ENCODE assay signal across 27 cellular contexts in the genomic region with DNA sequence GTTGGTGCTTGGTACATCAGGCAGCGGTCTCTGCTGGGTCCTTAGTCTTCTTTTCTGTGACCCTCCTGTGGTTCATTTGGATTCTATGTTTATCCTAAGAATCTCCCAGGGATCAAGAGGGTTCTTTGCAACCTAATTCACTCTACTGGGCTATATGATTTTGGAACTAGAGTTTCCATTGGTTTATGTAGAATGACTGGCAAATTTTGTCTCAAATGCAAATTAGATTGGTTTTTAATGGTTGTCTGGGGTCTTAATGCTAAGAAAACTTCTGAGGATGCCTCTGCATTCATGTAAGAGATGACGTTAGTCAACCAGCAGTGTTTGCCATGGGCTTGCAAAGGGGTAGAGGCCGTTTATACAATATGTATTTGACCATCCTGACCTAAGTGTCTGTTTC.
"Had no signal": no experiment of that assay in that cellular context is flagged by ENCODE, and none has a peak within 500 bp of the region (broad histone marks: within the 10 kb centered on the region; RNA-seq: fewer than 3 reads in every experiment).

No MANE protein-coding gene starts in this region.

- ATAC-seq: stimulated activated effector memory CD8-positive, alpha-beta T cell treated with anti-CD3 and anti-CD28 coated beads, Interleukin-12 subunit alpha, Interleukin-12 subunit beta, amount 100 ng/mL, for 72 hours; stimulated activated memory B cell treated with anti-CD40 and anti-IgM and Interleukin-4, amounts not matched to agents 10 μg/mL and 1 μg/mL and 100 μg/mL, for 72 hours; stimulated activated naive B cell treated with anti-CD40 and anti-IgM and Interleukin-4, amounts not matched to agents 10 μg/mL and 1 μg/mL and 100 μg/mL, for 72 hours; stimulated activated naive CD8-positive, alpha-beta T cell treated with anti-CD3 and anti-CD28 coated beads, Interleukin-15, amount 100 ng/mL, for 72 hours; stimulated activated naive CD8-positive, alpha-beta T cell treated with anti-CD3 and anti-CD28 coated beads, Interleukin-15, Interleukin-2, amounts not matched to agents 100 U/mL and 50 U/mL, for 24 hours; upper lobe of right lung had no signal

- H3K27ac ChIP-seq: stomach, suprapubic skin, testis, thoracic aorta, thyroid gland, tibial artery, tibial nerve, transverse colon, upper lobe of left lung, upper lobe of right lung, uterus, vagina had no signal

- DNase-seq: stimulated activated CD4-positive, alpha-beta T cell treated with anti-CD3 and anti-CD28 coated beads, Interleukin-2, amount 100 ng/mL, for 48 hours; stimulated activated CD4-positive, alpha-beta T cell treated with anti-CD3 and anti-CD28 coated beads, Interleukin-4, amount 100 ng/mL, for 1 hour; stimulated activated CD4-positive, alpha-beta T cell treated with anti-CD3 and anti-CD28 coated beads, Interleukin-4, amount 100 ng/mL, for 24 hours; stimulated activated CD4-positive, alpha-beta T cell treated with anti-CD3 and anti-CD28 coated beads, Interleukin-4, amount 100 ng/mL, for 4 hours; stimulated activated CD8-positive, alpha-beta memory T cell treated with anti-CD3 and anti-CD28 coated beads, Interleukin-4, amount 100 ng/mL, for 48 hours; stimulated activated naive B cell treated with anti-CD40 and anti-IgM and Interleukin-4, amounts not matched to agents 10 μg/mL and 1 μg/mL and 100 μg/mL, for 72 hours; stimulated activated naive CD4-positive, alpha-beta T cell; stimulated activated naive CD4-positive, alpha-beta T cell treated with Interleukin-2 at 50 U/mL for 16 hours; stimulated activated naive CD8-positive, alpha-beta T cell treated with anti-CD3 and anti-CD28 coated beads, Interleukin-15, amount 100 ng/mL, for 72 hours; stimulated activated naive CD8-positive, alpha-beta T cell treated with anti-CD3 and anti-CD28 coated beads, Interleukin-15, Interleukin-2, amounts not matched to agents 100 U/mL and 50 U/mL, for 24 hours; stomach; substantia nigra; testis; thyroid gland; tibial artery; transverse colon; trophoblast cell; upper lobe of left lung; upper lobe of right lung; uterus had no signal

- H3K4me1 ChIP-seq: stomach, suprapubic skin, testis, thyroid gland, tibial artery, tibial nerve, transverse colon, upper lobe of left lung, upper lobe of right lung, uterus, vagina had no signal

- H3K9me3 ChIP-seq: stomach, suprapubic skin, testis, thoracic aorta, thyroid gland, tibial artery, transverse colon, upper lobe of left lung, upper lobe of right lung, uterus, vagina had no signal

- H3K4me3 ChIP-seq: stomach, suprapubic skin, testis, thoracic aorta, thyroid gland, tibial artery, tibial nerve, transverse colon, upper lobe of left lung, upper lobe of right lung, uterus, vagina had no signal

- H3K36me3 ChIP-seq: stomach, suprapubic skin, thoracic aorta, thyroid gland, tibial artery, tibial nerve, transverse colon, upper lobe of left lung, upper lobe of right lung, uterus, vagina had no signal

- H3K27me3 ChIP-seq: stomach, testis, thyroid gland, tibial nerve, transverse colon, upper lobe of left lung, upper lobe of right lung, uterus, vagina had no signal

- FAIRE-seq: urothelium cell line had no signal
